Comparison of ENCODE assay signal across 1 cellular context in the genomic region with DNA sequence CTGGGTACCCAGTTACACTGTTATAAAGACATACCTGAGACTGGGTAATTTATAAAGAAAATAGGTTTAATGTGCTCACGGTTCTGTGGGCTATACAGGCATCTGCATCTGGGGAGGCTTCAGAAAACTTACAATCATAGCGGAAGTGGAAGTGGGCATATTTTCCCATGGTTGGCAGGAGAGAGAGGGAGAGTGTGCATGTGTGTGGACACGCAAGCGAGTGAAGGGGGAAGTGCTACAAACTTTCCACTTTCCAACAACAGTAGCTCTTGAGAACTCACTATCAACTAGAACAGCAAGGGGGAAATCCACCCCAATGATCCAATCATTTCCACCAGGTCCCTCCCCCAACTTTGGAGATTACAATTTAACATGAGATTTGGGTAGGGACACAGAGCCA.
TF ChIP-seq lines count a peak whose summit lies in the region.

No MANE protein-coding gene starts in this region.

TF ChIP-seq in GM12878, 131 proteins besides CTCF, POLR2A, EP300 and RAD21:
- TF ChIP-seq RUNX3 (IDR thresholded peaks at IDR 0.05; ENCODE audit: low read length) (peak; percentile 11; the same call in 1 of the 2 replicates), NFIC (IDR thresholded peaks at IDR 0.05; ENCODE audit: low read depth, low read length) (no peak), SIX5 (IDR thresholded peaks at IDR 0.05; ENCODE audit: low read depth, low read length, severe bottlenecking) (no peak), SPI1 (IDR thresholded peaks at IDR 0.05; ENCODE audit: borderline replicate concordance, insufficient read depth, low read depth, low read length) (peak; percentile 35; the same call in 1 of the 2 replicates)
